In genomic region chr10:89466599-89467035, GRCh38 we compare ENCODE assay signal across 8 cellular contexts. TPM values are rescaled to one million over a fixed set of nuclear protein-coding genes. Genes with fewer than 3 reads are reported as not detected.
DNase-seq lines count a peak whose midpoint lies in the region; ATAC-seq and TF ChIP-seq lines count a peak whose summit lies in the region.

No MANE protein-coding gene starts in this region.

- no peak overlapping the region for H3K4me2 ChIP-seq in Karpas-422 (ENCODE audit: low read depth, low read length, poor library complexity, severe bottlenecking)

- H3K27ac Mint-ChIP-seq in activated B cell treated with CpG ODN at 0.5 μM for 24 hours = no peak overlapping the region
- no peak overlapping the region for H3K27ac Mint-ChIP-seq in activated CD8-positive, alpha-beta T cell treated with anti-CD3 and anti-CD28 coated beads, Interleukin-2, amount 10 ng/mL, durations not matched to agents 7 days and 5 days

- POLR2A ChIA-PET in BJ (lab: Charles Lee) = no interaction called here
- POLR2A ChIA-PET in activated B cell treated with CpG ODN at 0.5 μM for 24 hours (lab: Charles Lee) = no interaction called here
- POLR2A ChIA-PET in activated CD8-positive, alpha-beta T cell treated with anti-CD3 and anti-CD28 coated beads, Interleukin-2, amount 10 ng/mL, durations not matched to agents 7 days and 5 days (lab: Charles Lee) = no interaction called here

- no peak overlapping the region for H3K4me3 ChIP-seq in BJ (ENCODE audit: low read depth, low read length)
- no peak overlapping the region for H3K4me3 ChIP-seq in Karpas-422 (ENCODE audit: low read length)
- H3K4me3 ChIP-seq in effector memory CD4-positive, alpha-beta T cell (ENCODE audit: insufficient read depth, low read depth, low read length, poor library complexity, severe bottlenecking) = no peak overlapping the region

- intact Hi-C loops in activated B cell treated with CpG ODN at 0.5 μM for 24 hours (cut with micrococcal nuclease) = loop anchor here (2.0 kb wide), 1 partner anchor 96 kb away; no protein-coding TSS in a partner anchor

- no peaks in the 10 kb centered on the region for H3K27me3 ChIP-seq in BJ (ENCODE audit: control insufficient read depth, insufficient read depth, low read length)
- no peaks in the 10 kb centered on the region for H3K27me3 ChIP-seq in Karpas-422 (ENCODE audit: low read length)
- no peaks in the 10 kb centered on the region for H3K27me3 ChIP-seq in effector memory CD4-positive, alpha-beta T cell (replicated peaks; ENCODE audit: control insufficient read depth, insufficient read depth, low read length, poor library complexity, severe bottlenecking)

- no peak for DNase-seq in BJ (ENCODE audit: low read depth)
- peak; percentile 54 for DNase-seq in Karpas-422
- DNase-seq in activated B cell treated with CpG ODN at 0.5 μM for 24 hours = no peak
- no peak for DNase-seq in left lobe of liver (ENCODE audit: low spot score)
- DNase-seq in NCI-H1930 (lab: John Stamatoyannopoulos, UW) = no peak
- no peak for DNase-seq in activated CD8-positive, alpha-beta T cell treated with anti-CD3 and anti-CD28 coated beads, Interleukin-2, amount 10 ng/mL, durations not matched to agents 7 days and 5 days
- no peak for DNase-seq in effector memory CD4-positive, alpha-beta T cell

- H3K36me3 Mint-ChIP-seq in activated B cell treated with CpG ODN at 0.5 μM for 24 hours (ENCODE audit: low read depth) = no peaks in the 10 kb centered on the region
- no peaks in the 10 kb centered on the region for H3K36me3 Mint-ChIP-seq in activated CD8-positive, alpha-beta T cell treated with anti-CD3 and anti-CD28 coated beads, Interleukin-2, amount 10 ng/mL, durations not matched to agents 7 days and 5 days (ENCODE audit: low read depth)

- H3K9me3 ChIP-seq in Karpas-422 (ENCODE audit: low read length) = no peaks in the 10 kb centered on the region
- no peaks in the 10 kb centered on the region for H3K9me3 ChIP-seq in effector memory CD4-positive, alpha-beta T cell (ENCODE audit: control insufficient read depth, low read length)

- H3K4me1 ChIP-seq in Karpas-422 (ENCODE audit: low read length) = no peaks in the 10 kb centered on the region
- no peaks in the 10 kb centered on the region for H3K4me1 ChIP-seq in effector memory CD4-positive, alpha-beta T cell (ENCODE audit: control insufficient read depth, insufficient read depth, low read length, poor library complexity, severe bottlenecking)

- ATAC-seq in activated B cell treated with CpG ODN at 0.5 μM for 24 hours (ENCODE audit: low read depth) = peak; percentile 54
- peak; percentile 91 for ATAC-seq in left lobe of liver
- ATAC-seq in GM19324 (IDR thresholded peaks at IDR 0.05; ENCODE audit: low FRiP score, unreplicated experiment) = no peak
- ATAC-seq in activated CD8-positive, alpha-beta T cell treated with anti-CD3 and anti-CD28 coated beads, Interleukin-2, amount 10 ng/mL, durations not matched to agents 7 days and 5 days = no peak

- no peaks in the 10 kb centered on the region for H4K20me1 ChIP-seq in Karpas-422 (ENCODE audit: insufficient read depth, low read depth, low read length)

- no peaks in the 10 kb centered on the region for H3K79me2 ChIP-seq in Karpas-422 (ENCODE audit: low read length)

- peaks cover under 1% of the 10 kb centered on the region for H3K27me3 Mint-ChIP-seq in activated B cell treated with CpG ODN at 0.5 μM for 24 hours
- peaks cover 11% of the 10 kb centered on the region for H3K27me3 Mint-ChIP-seq in activated CD8-positive, alpha-beta T cell treated with anti-CD3 and anti-CD28 coated beads, Interleukin-2, amount 10 ng/mL, durations not matched to agents 7 days and 5 days (ENCODE audit: low read depth)

- no peaks in the 10 kb centered on the region for H3K4me1 Mint-ChIP-seq in activated B cell treated with CpG ODN at 0.5 μM for 24 hours
- peaks cover 9% of the 10 kb centered on the region for H3K4me1 Mint-ChIP-seq in activated CD8-positive, alpha-beta T cell treated with anti-CD3 and anti-CD28 coated beads, Interleukin-2, amount 10 ng/mL, durations not matched to agents 7 days and 5 days (ENCODE audit: low read depth)

- H3K9me3 Mint-ChIP-seq in activated B cell treated with CpG ODN at 0.5 μM for 24 hours = no peaks in the 10 kb centered on the region
- H3K9me3 Mint-ChIP-seq in activated CD8-positive, alpha-beta T cell treated with anti-CD3 and anti-CD28 coated beads, Interleukin-2, amount 10 ng/mL, durations not matched to agents 7 days and 5 days (ENCODE audit: insufficient read depth) = no peaks in the 10 kb centered on the region

- no peak overlapping the region for H3K4me3 Mint-ChIP-seq in activated B cell treated with CpG ODN at 0.5 μM for 24 hours
- H3K4me3 Mint-ChIP-seq in activated CD8-positive, alpha-beta T cell treated with anti-CD3 and anti-CD28 coated beads, Interleukin-2, amount 10 ng/mL, durations not matched to agents 7 days and 5 days = no peak overlapping the region

- peak; percentile 67 for TF ChIP-seq CTCF in BJ (IDR thresholded peaks at IDR 0.05; ENCODE audit: insufficient read depth, low read depth, low read length)
- TF ChIP-seq CTCF in activated B cell treated with CpG ODN at 0.5 μM for 24 hours (IDR thresholded peaks at IDR 0.05) = no peak

- no peak overlapping the region for H3K27ac ChIP-seq in Karpas-422 (ENCODE audit: low read length)
- no peak overlapping the region for H3K27ac ChIP-seq in effector memory CD4-positive, alpha-beta T cell (ENCODE audit: insufficient read depth, low read length, poor library complexity, severe bottlenecking)

- H2AFZ ChIP-seq in Karpas-422 (ENCODE audit: low read length) = no peak overlapping the region

- H3K36me3 ChIP-seq in BJ (ENCODE audit: control insufficient read depth, insufficient read depth, low read length) = no peaks in the 10 kb centered on the region
- H3K36me3 ChIP-seq in Karpas-422 (ENCODE audit: insufficient read depth, low read length) = no peaks in the 10 kb centered on the region
- H3K36me3 ChIP-seq in effector memory CD4-positive, alpha-beta T cell (ENCODE audit: control insufficient read depth, insufficient read depth, low read length) = no peaks in the 10 kb centered on the region

- CTCF ChIA-PET in BJ (lab: Yijun Ruan, JAX) = interaction anchor here (0.5 to 2.6 kb wide), 19 partner anchors 10 to 103 kb away, joined by 3 to 13 read pairs (median 4); no protein-coding TSS in a partner anchor
- CTCF ChIA-PET in activated B cell treated with CpG ODN at 0.5 μM for 24 hours (lab: Charles Lee) = interaction anchor here (1.0 to 1.1 kb wide), 2 partner anchors 8 to 235 kb away, joined by 3 read pairs; partner anchors contain the start of gene KIF20B
- CTCF ChIA-PET in activated CD8-positive, alpha-beta T cell treated with anti-CD3 and anti-CD28 coated beads, Interleukin-2, amount 10 ng/mL, durations not matched to agents 7 days and 5 days (lab: Charles Lee) = interaction anchor here (1.2 kb wide), 1 partner anchor 249 kb away, joined by 3 read pairs; no protein-coding TSS in a partner anchor

- no peak overlapping the region for H3K9ac ChIP-seq in Karpas-422 (ENCODE audit: low read length)

- no peaks in the 10 kb centered on the region for H3K9me2 ChIP-seq in Karpas-422 (replicated peaks; ENCODE audit: insufficient read depth, low read length)

RNA-seq across cellular contexts. Expression of gene IFIT5, which starts 52.2 kb away (rescaled TPM):
- 6.5 and 13.9 TPM in 2 replicates for polyA plus RNA-seq in BJ (2011; rRNA removed)
- 5.6 and 6.6 TPM in 2 replicates for polyA minus RNA-seq in BJ (2011; rRNA and poly(A)+ RNA removed)
- 0.29 and 0.30 TPM in 2 replicates for total RNA-seq in Karpas-422 (2014; rRNA removed; shearing (Covaris generic); ENCODE audit: low replicate concordance)
- total RNA-seq in activated B cell treated with CpG ODN at 0.5 μM for 24 hours (20.0 and 21.3 TPM in 2 replicates), left lobe of liver (3.8 TPM)
- total RNA-seq in activated CD8-positive, alpha-beta T cell treated with anti-CD3 and anti-CD28 coated beads, Interleukin-2, amount 10 ng/mL, durations not matched to agents 7 days and 5 days = 10 to 100 TPM; 22.5 to 22.7 TPM

Comparison
In these comparisons a context has a peak if more than half of its experiments do, and no peak if none do; other contexts are left out.
1. ATAC-seq: peak in activated B cell treated with CpG ODN at 0.5 μM for 24 hours (single experiment) and left lobe of liver (single experiment); none in GM19324 (single experiment) and activated CD8-positive, alpha-beta T cell treated with anti-CD3 and anti-CD28 coated beads, Interleukin-2, amount 10 ng/mL, durations not matched to agents 7 days and 5 days (single experiment).